ENCODE assay signal across 20 cellular contexts in genomic region chr2:185035906-185036305, GRCh38.
"Had no signal": no experiment of that assay in that cellular context is flagged by ENCODE, and none has a peak within 500 bp of the region (broad histone marks: within the 10 kb centered on the region; RNA-seq: fewer than 3 reads in every experiment).

No MANE protein-coding gene starts in this region.

- ATAC-seq: natural killer cell; psoas muscle; right cardiac atrium; right lobe of liver; stimulated activated effector memory CD8-positive, alpha-beta T cell treated with anti-CD3 and anti-CD28 coated beads, Interleukin-12 subunit alpha, Interleukin-12 subunit beta, amount 100 ng/mL, for 72 hours; stimulated activated naive B cell treated with anti-CD40 and anti-IgM and Interleukin-4, amounts not matched to agents 10 μg/mL and 1 μg/mL and 100 μg/mL, for 72 hours had no signal

- DNase-seq: natural killer cell; occipital lobe; ovary; posterior cingulate gyrus; psoas muscle; right cardiac atrium; right lobe of liver; sigmoid colon; small intestine; stimulated activated CD4-positive, alpha-beta T cell treated with anti-CD3 and anti-CD28 coated beads, Interleukin-15, amount 100 ng/mL, for 24 hours; stimulated activated CD4-positive, alpha-beta T cell treated with anti-CD3 and anti-CD28 coated beads, Interleukin-2, amount 100 ng/mL, for 24 hours; stimulated activated CD4-positive, alpha-beta T cell treated with anti-CD3 and anti-CD28 coated beads, Interleukin-2, amount 100 ng/mL, for 48 hours; stimulated activated CD4-positive, alpha-beta T cell treated with anti-CD3 and anti-CD28 coated beads, Interleukin-4, amount 100 ng/mL, for 24 hours; stimulated activated naive B cell treated with anti-CD40 and anti-IgM and Interleukin-4, amounts not matched to agents 10 μg/mL and 1 μg/mL and 100 μg/mL, for 72 hours; stimulated activated naive CD4-positive, alpha-beta T cell treated with Interleukin-2 at 50 U/mL for 16 hours; stomach; thyroid gland; trophoblast cell; upper lobe of left lung had no signal
